In the genomic region with DNA sequence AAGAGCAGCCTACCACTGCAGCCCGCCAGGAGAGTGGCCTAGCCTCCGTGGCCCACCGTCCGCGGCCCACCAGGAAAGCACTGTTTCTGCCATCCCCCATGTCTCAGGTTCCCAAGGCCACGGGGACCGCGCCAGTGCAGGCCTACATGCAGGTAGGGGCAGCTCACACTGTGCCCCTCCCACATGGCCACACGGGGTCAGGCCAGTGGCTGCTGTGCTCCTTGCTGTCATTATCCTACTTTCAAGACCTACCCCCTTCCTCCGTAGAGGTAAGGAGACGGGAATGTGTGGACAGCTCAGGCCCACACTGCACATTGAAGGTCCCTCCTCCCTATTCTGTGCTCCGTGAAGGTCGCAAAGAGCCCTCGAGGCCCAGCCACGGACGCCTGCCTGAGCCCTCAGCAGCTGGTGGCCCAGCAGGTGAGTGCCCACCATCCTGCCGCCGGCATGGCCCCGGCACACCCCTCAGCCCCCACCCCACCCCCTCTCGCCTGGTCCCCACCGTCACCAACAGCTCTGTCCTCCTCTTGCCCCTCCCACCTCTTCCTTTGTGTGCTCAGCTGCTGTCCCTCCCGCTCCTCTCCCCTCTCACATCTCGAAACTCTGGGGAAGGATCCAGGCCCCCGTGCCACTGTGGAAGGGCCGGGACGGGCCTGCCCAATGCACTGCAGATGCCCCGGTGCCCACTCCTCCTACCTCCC, we compare ENCODE assay signal across 11 cellular contexts. TPM values are rescaled to one million over a fixed set of nuclear protein-coding genes. Genes with fewer than 3 reads are reported as not detected.
DNase-seq lines count a peak whose midpoint lies in the region; ATAC-seq and TF ChIP-seq lines count a peak whose summit lies in the region.
"Had no signal": no experiment of that assay in that cellular context is flagged by ENCODE, and none has a peak within 500 bp of the region (broad histone marks: within the 10 kb centered on the region; RNA-seq: fewer than 3 reads in every experiment).

No MANE protein-coding gene starts in this region.

- peak; percentile 64 for ATAC-seq in Panc1
- peak; percentile 36 for ATAC-seq in left lobe of liver
- ATAC-seq in GM21367 (IDR thresholded peaks at IDR 0.05; ENCODE audit: unreplicated experiment) = no peak
- ATAC-seq: left lung had no signal

- H3K27ac ChIP-seq in Panc1 (ENCODE audit: low read length) = no peak overlapping the region
- H3K27ac ChIP-seq: adrenal gland, left lung had no signal

- H3K9me3 ChIP-seq in Panc1 (ENCODE audit: control insufficient read depth, insufficient read depth, low read depth, low read length) = no peaks in the 10 kb centered on the region
- H3K9me3 ChIP-seq: adrenal gland, left lung had no signal

- no peaks in the 10 kb centered on the region for H3K27me3 ChIP-seq in Panc1 (ENCODE audit: control insufficient read depth, insufficient read depth, low read length)
- H3K27me3 ChIP-seq: adrenal gland, left lung had no signal

- peak; percentile 41 for DNase-seq in D341Med (ENCODE audit: low spot score)
- DNase-seq in NCI-H1105 treated with DMSO at 0.1 percent for 48 hours (lab: John Stamatoyannopoulos, UW) = peak; percentile 59
- DNase-seq in Panc1 (ENCODE audit: low read depth, low spot score) = no peak
- peak; percentile 49 for DNase-seq in left lobe of liver (ENCODE audit: low spot score)
- no peak for DNase-seq in NCI-H1930 (lab: John Stamatoyannopoulos, UW)
- DNase-seq in OCI-M2 (lab: John Stamatoyannopoulos, UW; ENCODE audit: unreplicated experiment) = no peak
- no peak for DNase-seq in SKM-1 treated with dmso at 0.1 percent for 144 hours (lab: John Stamatoyannopoulos, UW; ENCODE audit: unreplicated experiment)
- DNase-seq: adrenal gland, C1 segment of cervical spinal cord had no signal

- in situ Hi-C loops in Panc1 (cut with HindIII; ENCODE audit: low pct_unique_long_range_greater_than_20kb, low sequenced_read_pairs) = no loop called here

- BruUV-seq in Panc1 (replicated peaks; lab: Mats Ljungman, UMichigan) = no TSS peak

- H3K36me3 ChIP-seq in Panc1 (ENCODE audit: control insufficient read depth, insufficient read depth, low read length) = no peaks in the 10 kb centered on the region

- peaks cover 5% of the 10 kb centered on the region; the same call in 1 of the 2 replicates for H3K4me1 ChIP-seq in Panc1 (ENCODE audit: control insufficient read depth, insufficient read depth, low read length)
- H3K4me1 ChIP-seq: adrenal gland, left lung had no signal

- POLR2A ChIA-PET in Panc1 (lab: Charles Lee) = no interaction called here

- no peak overlapping the region for H3K4me3 ChIP-seq in Panc1 (ENCODE audit: low read depth in 2 of 2, low read length in 2 of 2)
- H3K4me3 ChIP-seq: adrenal gland, left lung had no signal

- no peak for TF ChIP-seq CTCF in Panc1 (IDR thresholded peaks at IDR 0.05)

- CTCF ChIA-PET in Panc1 (lab: Charles Lee) = no interaction called here

- intact Hi-C loops in Panc1 (cut with micrococcal nuclease; ENCODE audit: unreplicated experiment) = no loop called here

RNA-seq across cellular contexts. Expression of a gene that starts 10.0 kb away (rescaled TPM):
- total RNA-seq in Panc1 (2021; ENCODE audit: unreplicated experiment) (29.3 TPM), left lobe of liver (9.3 TPM)
- polyA plus RNA-seq in Panc1 (2012; ENCODE audit: insufficient read length) = 38.0 TPM

RNA-seq across cellular contexts. Expression of a gene that starts 10.2 kb away (rescaled TPM):
- total RNA-seq in Panc1 (2021; ENCODE audit: unreplicated experiment) (29.8 TPM), left lobe of liver (9.9 TPM)
- polyA plus RNA-seq in Panc1 (2012; ENCODE audit: insufficient read length) = 30.0 TPM

Comparison
In these comparisons a context has a peak if more than half of its experiments do, and no peak if none do; other contexts are left out.
1. DNase-seq: peak in D341Med (single experiment), NCI-H1105 treated with DMSO at 0.1 percent for 48 hours (single experiment) and left lobe of liver (single experiment); none in Panc1 (single experiment), NCI-H1930 (0 of 2), OCI-M2 (single experiment) and SKM-1 treated with dmso at 0.1 percent for 144 hours (single experiment).